Comparison of ENCODE assay signal across 8 cellular contexts in the genomic region with DNA sequence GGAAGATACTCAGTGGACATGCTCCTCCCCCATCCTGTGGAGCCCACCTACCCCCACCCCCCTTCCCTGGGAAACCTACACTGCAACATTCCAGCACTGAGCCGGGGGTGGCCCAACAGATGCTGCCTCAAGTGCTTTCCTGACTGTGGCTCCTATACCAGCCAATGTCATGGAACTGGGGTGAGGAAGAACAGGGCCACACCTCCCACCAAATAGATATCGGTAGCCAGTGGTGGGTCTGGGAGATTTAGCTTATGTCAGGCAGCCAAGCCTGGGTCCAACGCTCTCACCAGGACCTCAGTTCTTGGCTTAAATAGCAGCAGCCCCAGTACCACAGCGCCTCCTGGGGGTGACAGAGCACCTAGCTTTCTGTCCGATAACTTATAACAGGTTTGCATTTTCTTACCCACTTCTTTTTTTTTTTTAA. TPM values are rescaled to one million over a fixed set of nuclear protein-coding genes. Genes with fewer than 3 reads are reported as not detected.
DNase-seq lines count a peak whose midpoint lies in the region; ATAC-seq and TF ChIP-seq lines count a peak whose summit lies in the region.

No MANE protein-coding gene starts in this region.

- H2BK120ac ChIP-seq in H9 (ENCODE audit: low read depth, low read length, poor library complexity, severe bottlenecking): no peak overlapping the region

- H3K36me3 ChIP-seq in A673 (ENCODE audit: insufficient read depth, low read length, poor library complexity, severe bottlenecking) (peaks cover 21% of the 10 kb centered on the region), body of pancreas (replicated peaks in 1 of 2; ENCODE audit: insufficient read depth in 1 of 2, low read depth in 2 of 2) (no peaks in the 10 kb centered on the region)

- DNase-seq in A673 (ENCODE audit: low spot score): peak; percentile 59
- peak; percentile 74 for DNase-seq in H9
- peak; percentile 17 for DNase-seq in T follicular helper cell (ENCODE audit: low read depth)
- DNase-seq in body of pancreas: peak; percentile 55 to 63 (median 60)
- peak; percentile 78 for DNase-seq in iris pigment epithelial cell (ENCODE audit: low read depth)
- peak; percentile 21 to 24 for DNase-seq in stimulated activated CD4-positive, alpha-beta T cell treated with anti-CD3 and anti-CD28 coated beads, Interleukin-15, amount 100 ng/mL, for 48 hours (ENCODE audit: low read depth in 2 of 2)
- DNase-seq in amniotic stem cell (lab: John Stamatoyannopoulos, UW): no peak

- H3K27ac ChIP-seq in A673 (ENCODE audit: low read depth, low read length, poor library complexity, severe bottlenecking): no peak overlapping the region
- no peak overlapping the region for H3K27ac ChIP-seq in H9 (ENCODE audit: insufficient read length, low read depth, low read length)
- H3K27ac ChIP-seq in body of pancreas: no peak overlapping the region

- WGBS in H9 (ENCODE audit: extremely low coverage, insufficient read length, low lambda C conversion rate): no CpG with 5 or more reads among the region's 5 CpGs
- 61 to 68% methylated on average over 5 of the region's 5 CpGs for WGBS in body of pancreas, 2 donors

- no peaks in the 10 kb centered on the region for H4K20me1 ChIP-seq in H9 (ENCODE audit: control insufficient read depth, insufficient read depth, insufficient read length)

- no peaks in the 10 kb centered on the region for H3K79me2 ChIP-seq in H9 (ENCODE audit: insufficient read depth, low read length)

- no peak overlapping the region for H2BK5ac ChIP-seq in H9 (ENCODE audit: insufficient read length, low read length)

- H3K4me1 Mint-ChIP-seq in H9: peaks cover 8 to 10% of the 10 kb centered on the region in 2 experiments; a peak in 3 of 4 replicates

- no peak overlapping the region for H3K18ac ChIP-seq in H9 (ENCODE audit: insufficient read length, low read depth, low read length)

- POLR2A ChIA-PET in A673 (lab: Charles Lee; ENCODE audit: low non-redundant PET): interaction anchor here (0.6 kb wide), 1 partner anchor 29 kb away, joined by 6 read pairs; no protein-coding TSS in a partner anchor

- peak; percentile 68 for ATAC-seq in body of pancreas
- ATAC-seq in GM18858 (IDR thresholded peaks at IDR 0.05; ENCODE audit: unreplicated experiment): no peak

- no peak overlapping the region for H3K4me3 Mint-ChIP-seq in H9

- H3K56ac ChIP-seq in H9 (ENCODE audit: insufficient read length, low read depth, low read length): no peak overlapping the region

- H4K91ac ChIP-seq in H9 (ENCODE audit: insufficient read length, low read depth, low read length): no peak overlapping the region

- no peaks in the 10 kb centered on the region for H3K23me2 ChIP-seq in H9 (ENCODE audit: insufficient read length, low read depth, low read length, poor library complexity, severe bottlenecking)

- H3K4ac ChIP-seq in H9 (ENCODE audit: low read depth, low read length): no peak overlapping the region

- H3K4me3 ChIP-seq in A673 (ENCODE audit: low read depth, low read length, poor library complexity, severe bottlenecking) (no peak overlapping the region), body of pancreas (no peak overlapping the region)

- peak overlapping the region in 1 of 3 experiments; percentile 82; a peak in 3 of 7 replicates for H3K27ac Mint-ChIP-seq in H9

- BruUV-seq in A673 (replicated peaks; lab: Mats Ljungman, UMichigan): no TSS peak

- no peaks in the 10 kb centered on the region for H3K79me1 ChIP-seq in H9 (ENCODE audit: insufficient read depth, low read depth, low read length, poor library complexity, severe bottlenecking)

- H3K14ac ChIP-seq in H9 (ENCODE audit: insufficient read depth, low read length): no peak overlapping the region

- intact Hi-C loops in A673 (cut with micrococcal nuclease; ENCODE audit: unreplicated experiment): loop anchor here (5.0 to 10.0 kb wide), 2 partner anchors 163 to 321 kb away; no protein-coding TSS in a partner anchor
- intact Hi-C loops in body of pancreas (cut with DNase I): loop anchor here (10.0 kb wide), 2 partner anchors 173 to 333 kb away; no protein-coding TSS in a partner anchor

- TF ChIP-seq POLR2A in body of pancreas (IDR thresholded peaks at IDR 0.05): no peak

- H3K9me3 ChIP-seq in A673 (ENCODE audit: low read depth, low read length, poor library complexity, severe bottlenecking) (no peaks in the 10 kb centered on the region), H9 (ENCODE audit: control insufficient read depth, low read depth, low read length) (no peaks in the 10 kb centered on the region), body of pancreas (no peaks in the 10 kb centered on the region)

- H2BK12ac ChIP-seq in H9 (ENCODE audit: insufficient read length, low read depth, low read length): no peak overlapping the region

- H2AFZ ChIP-seq in H9 (ENCODE audit: low read length): no peak overlapping the region

- H3K9ac ChIP-seq in H9 (ENCODE audit: extremely low read depth, insufficient read length, low read length): no peak overlapping the region

- no peak overlapping the region for H4K5ac ChIP-seq in H9 (ENCODE audit: insufficient read length, low read depth, low read length)

- no peak overlapping the region for H2BK15ac ChIP-seq in H9 (ENCODE audit: low read depth, low read length)

- peak; percentile 68 for TF ChIP-seq CTCF in A673 (conservative IDR thresholded peaks at IDR 0.05; ENCODE audit: low read depth, low read length)
- peak; percentile 92 for TF ChIP-seq CTCF in H9 (conservative IDR thresholded peaks at IDR 0.05)
- TF ChIP-seq CTCF in body of pancreas (IDR thresholded peaks at IDR 0.05): peak; percentile 25 to 66 (median 50)

- no peaks in the 10 kb centered on the region for H3K27me3 Mint-ChIP-seq in H9 (ENCODE audit: low read depth)

- no peak overlapping the region for H3T11ph ChIP-seq in H9 (ENCODE audit: low read length)

- H3K27me3 ChIP-seq in A673 (replicated peaks; ENCODE audit: insufficient read depth, low read depth, low read length, poor library complexity): no peaks in the 10 kb centered on the region
- no peaks in the 10 kb centered on the region for H3K27me3 ChIP-seq in H9 (ENCODE audit: insufficient read depth, low read length)
- H3K27me3 ChIP-seq in body of pancreas: no peaks in the 10 kb centered on the region

- H3K36me3 Mint-ChIP-seq in H9 (ENCODE audit: insufficient read depth in 1 of 3, low read depth in 3 of 3): peaks cover 39 to 63% (median 54%) of the 10 kb centered on the region in 3 experiments; a peak in 6 of 7 replicates

- no peak overlapping the region for H3K23ac ChIP-seq in H9 (ENCODE audit: insufficient read length, low read depth, low read length)

- H4K8ac ChIP-seq in H9 (replicated peaks; ENCODE audit: insufficient read length, low read depth, low read length): no peak overlapping the region

- H2AK5ac ChIP-seq in H9 (ENCODE audit: insufficient read length, low read length): no peak overlapping the region

- no peaks in the 10 kb centered on the region for H3K4me1 ChIP-seq in A673 (ENCODE audit: insufficient read depth, low read length, poor library complexity, severe bottlenecking)
- H3K4me1 ChIP-seq in H9 (ENCODE audit: insufficient read depth, low read length): no peaks in the 10 kb centered on the region
- H3K4me1 ChIP-seq in body of pancreas: no peaks in the 10 kb centered on the region

- no peak overlapping the region for H3K4me2 ChIP-seq in H9 (ENCODE audit: insufficient read depth, insufficient read length, low read length)

- CTCF ChIA-PET in A673 (lab: Charles Lee): interaction anchor here (0.5 to 1.6 kb wide), 4 partner anchors 8 to 321 kb away, joined by 3 to 5 read pairs (median 4); no protein-coding TSS in a partner anchor

- no peak overlapping the region for H2BK20ac ChIP-seq in H9 (ENCODE audit: low read depth, low read length, poor library complexity, severe bottlenecking)

- H3K9me3 Mint-ChIP-seq in H9: no peaks in the 10 kb centered on the region

RNA-seq across cellular contexts. Expression of a gene that starts 30.3 kb away (rescaled TPM):
- total RNA-seq in A673 (2021): 29.5 and 34.6 TPM in 2 replicates
- 83.3 and 84.5 TPM in 2 replicates for total RNA-seq in H9 (2021)
- under 1 TPM in 1 of 2 donors, not detected in 1; 0.33 TPM for total RNA-seq in body of pancreas

Comparison
In these comparisons a context has a peak if more than half of its experiments do, and no peak if none do; other contexts are left out.
1. RNA of a gene that starts 30.3 kb away (total RNA-seq): 83.3 to 84.5 TPM in H9 and 29.5 to 34.6 TPM in A673; 0.33 TPM in body of pancreas; every median in the first group is over 10 times any median in the second.
2. Peak in every context shown above with its lines, with median percentiles within 50 percentile points of each other: CTCF ChIP-seq.